Comparison of ENCODE assay signal across 21 cellular contexts in genomic region chr14:54767450-54767849, GRCh38.
"Had no signal": no experiment of that assay in that cellular context is flagged by ENCODE, and none has a peak within 500 bp of the region (broad histone marks: within the 10 kb centered on the region; RNA-seq: fewer than 3 reads in every experiment).

No MANE protein-coding gene starts in this region.

- H3K4me3 ChIP-seq: esophagus squamous epithelium, gastroesophageal sphincter, lung, transverse colon, uterus had no signal

- H3K4me3 Mint-ChIP-seq: activated CD8-positive, alpha-beta memory T cell treated with anti-CD3 and anti-CD28 coated beads, Interleukin-2, amount 10 ng/mL, durations not matched to agents 7 days and 5 days; activated naive CD8-positive, alpha-beta T cell; endodermal cell had no signal

- ATAC-seq: activated CD8-positive, alpha-beta memory T cell treated with anti-CD3 and anti-CD28 coated beads, Interleukin-2, amount 10 ng/mL, durations not matched to agents 7 days and 5 days; gastroesophageal sphincter had no signal

- H3K27ac Mint-ChIP-seq: activated CD8-positive, alpha-beta memory T cell treated with anti-CD3 and anti-CD28 coated beads, Interleukin-2, amount 10 ng/mL, durations not matched to agents 7 days and 5 days; activated naive CD8-positive, alpha-beta T cell; endodermal cell had no signal

- H3K4me1 ChIP-seq: uterus had no signal

- H3K9me3 ChIP-seq: esophagus squamous epithelium, gastroesophageal sphincter, transverse colon, uterus had no signal

- DNase-seq: activated CD4-positive, alpha-beta T cell treated with anti-CD3 and anti-CD28 coated beads for 1 hour; activated CD4-positive, alpha-beta T cell treated with anti-CD3 and anti-CD28 coated beads, Interleukin-2, amount 50 U/mL, for 4 hours; activated CD8-positive, alpha-beta memory T cell treated with anti-CD3 and anti-CD28 coated beads, Interleukin-2, amount 10 ng/mL, durations not matched to agents 7 days and 5 days; activated T-cell treated with anti-CD3 and anti-CD28 coated beads for 4 hours; amniotic stem cell; cortex of kidney; endodermal cell; esophagus squamous epithelium; head of caudate nucleus; naive B cell; occipital lobe; stimulated activated CD4-positive, alpha-beta T cell treated with anti-CD3 and anti-CD28 coated beads, Interleukin-4, amount 100 ng/mL, for 24 hours; stimulated activated naive CD4-positive, alpha-beta T cell treated with Interleukin-2 at 50 U/mL for 16 hours; substantia nigra; T-helper 1 cell; T-helper 9 cell; transverse colon; uterus had no signal

- H3K27ac ChIP-seq: transverse colon had no signal

- H3K27me3 Mint-ChIP-seq: naive B cell had no signal

- H3K4me1 Mint-ChIP-seq: naive B cell had no signal

- H3K27me3 ChIP-seq: esophagus squamous epithelium, gastroesophageal sphincter, transverse colon, uterus had no signal

- H3K36me3 ChIP-seq: transverse colon, uterus had no signal

- H3K9me3 Mint-ChIP-seq: endodermal cell, naive B cell had no signal

- H3K36me3 Mint-ChIP-seq: activated CD8-positive, alpha-beta memory T cell treated with anti-CD3 and anti-CD28 coated beads, Interleukin-2, amount 10 ng/mL, durations not matched to agents 7 days and 5 days had no signal
